Comparison of ENCODE assay signal across 9 cellular contexts in genomic region chr7:97748482-97748881, GRCh38. TPM values are rescaled to one million over a fixed set of nuclear protein-coding genes. Genes with fewer than 3 reads are reported as not detected.
"Had no signal": no experiment of that assay in that cellular context is flagged by ENCODE, and none has a peak within 500 bp of the region (broad histone marks: within the 10 kb centered on the region; RNA-seq: fewer than 3 reads in every experiment).

No MANE protein-coding gene starts in this region.

- ATAC-seq: GM23338 had no signal

- H3K4me3 ChIP-seq: GM23338 had no signal

- DNase-seq: H9, HCEC 1CT, KG1 had no signal

- H3K27ac ChIP-seq: HL-60 had no signal

- FAIRE-seq: H1, H54 had no signal

- H2AFZ ChIP-seq: GM23338 had no signal

- H3K4me2 ChIP-seq: GM23338 had no signal

RNA-seq across cellular contexts. Expression of gene TAC1, which starts 16.6 kb away (rescaled TPM):
- total RNA-seq: HT1080 had no signal
- polyA plus RNA-seq: IgD-negative memory B cell had no signal
